ENCODE assay signal across 1 cellular context in genomic region chr20:62787866-62788265, GRCh38.
TF ChIP-seq lines count a peak whose summit lies in the region.

No MANE protein-coding gene starts in this region.

TF ChIP-seq in H1, 55 proteins besides CTCF, POLR2A, EP300 and RAD21:
- TF ChIP-seq YY1 (IDR thresholded peaks at IDR 0.05; ENCODE audit: low read depth, low read length) = no peak
- TF ChIP-seq CBX8 (IDR thresholded peaks at IDR 0.05; ENCODE audit: borderline replicate concordance, low read depth, low read length) = no peak
- no peak for TF ChIP-seq FOSL1 (IDR thresholded peaks at IDR 0.05; ENCODE audit: insufficient read depth, low read depth, low read length)
- TF ChIP-seq TAF7 (optimal IDR thresholded peaks at IDR 0.05; ENCODE audit: borderline replicate concordance, low read depth, low read length) = no peak
- no peak for TF ChIP-seq ASH2L (IDR thresholded peaks at IDR 0.05; ENCODE audit: low read length)
- TF ChIP-seq NANOG (IDR thresholded peaks at IDR 0.05; ENCODE audit: insufficient read depth, low read depth, low read length, poor library complexity, severe bottlenecking) = no peak
- no peak for TF ChIP-seq KDM4A (IDR thresholded peaks at IDR 0.05; ENCODE audit: low read depth, low read length, severe bottlenecking)
- TF ChIP-seq SIX5 (IDR thresholded peaks at IDR 0.05; ENCODE audit: low read depth, low read length) = no peak
- TF ChIP-seq RNF2 (IDR thresholded peaks at IDR 0.05; ENCODE audit: borderline replicate concordance, low read depth, low read length, missing control alignments, poor library complexity, severe bottlenecking) = no peak
- TF ChIP-seq SUZ12 (IDR thresholded peaks at IDR 0.05; ENCODE audit: low read length) = no peak
- TF ChIP-seq CHD2 (IDR thresholded peaks at IDR 0.05; ENCODE audit: low read length) = no peak
- TF ChIP-seq, protein P1, sequence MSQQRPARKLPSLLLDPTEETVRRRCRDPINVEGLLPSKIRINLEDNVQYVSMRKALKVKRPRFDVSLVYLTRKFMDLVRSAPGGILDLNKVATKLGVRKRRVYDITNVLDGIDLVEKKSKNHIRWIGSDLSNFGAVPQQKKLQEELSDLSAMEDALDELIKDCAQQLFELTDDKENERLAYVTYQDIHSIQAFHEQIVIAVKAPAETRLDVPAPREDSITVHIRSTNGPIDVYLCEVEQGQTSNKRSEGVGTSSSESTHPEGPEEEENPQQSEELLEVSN (IDR thresholded peaks at IDR 0.05) = no peak
- TF ChIP-seq GTF2F1 (IDR thresholded peaks at IDR 0.05; ENCODE audit: borderline replicate concordance, low read depth, low read length) = no peak
- no peak for TF ChIP-seq KDM1A (IDR thresholded peaks at IDR 0.05; ENCODE audit: borderline replicate concordance, low read length)
- TF ChIP-seq, protein P2, sequence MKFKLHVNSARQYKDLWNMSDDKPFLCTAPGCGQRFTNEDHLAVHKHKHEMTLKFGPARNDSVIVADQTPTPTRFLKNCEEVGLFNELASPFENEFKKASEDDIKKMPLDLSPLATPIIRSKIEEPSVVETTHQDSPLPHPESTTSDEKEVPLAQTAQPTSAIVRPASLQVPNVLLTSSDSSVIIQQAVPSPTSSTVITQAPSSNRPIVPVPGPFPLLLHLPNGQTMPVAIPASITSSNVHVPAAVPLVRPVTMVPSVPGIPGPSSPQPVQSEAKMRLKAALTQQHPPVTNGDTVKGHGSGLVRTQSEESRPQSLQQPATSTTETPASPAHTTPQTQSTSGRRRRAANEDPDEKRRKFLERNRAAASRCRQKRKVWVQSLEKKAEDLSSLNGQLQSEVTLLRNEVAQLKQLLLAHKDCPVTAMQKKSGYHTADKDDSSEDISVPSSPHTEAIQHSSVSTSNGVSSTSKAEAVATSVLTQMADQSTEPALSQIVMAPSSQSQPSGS (IDR thresholded peaks at IDR 0.05; ENCODE audit: low read length) = no peak
- TF ChIP-seq SP1 (IDR thresholded peaks at IDR 0.05; ENCODE audit: low read depth, low read length) = no peak
